1 cellular context compared by ENCODE assay signal in the genomic region with DNA sequence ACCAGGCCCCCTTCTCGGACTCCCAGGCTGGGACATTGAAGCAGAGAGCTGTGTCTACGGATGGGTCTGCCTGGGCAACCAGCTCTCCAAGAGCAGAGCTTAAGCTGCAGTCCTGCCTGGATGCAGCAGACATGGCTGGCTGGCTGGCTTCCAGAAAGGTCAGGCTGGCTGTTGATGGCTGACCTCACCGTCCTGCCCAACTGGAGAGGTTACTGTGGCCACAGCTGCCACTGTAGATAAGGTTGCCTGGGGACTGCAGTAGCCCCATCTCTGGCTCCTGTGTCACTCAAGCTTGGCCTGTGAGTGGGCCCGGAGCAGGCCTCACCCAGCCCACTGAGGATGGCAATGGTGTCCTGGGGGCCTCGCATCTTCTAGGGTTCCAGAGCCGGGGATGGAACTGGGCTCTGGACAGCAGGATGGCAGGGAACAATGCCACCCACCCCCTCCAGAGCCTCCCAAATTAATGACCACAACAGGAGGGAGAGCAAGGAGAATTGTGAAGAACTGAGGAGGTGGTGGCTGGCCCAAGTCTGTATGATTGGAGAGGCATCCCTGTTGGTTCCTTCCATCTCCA.
TF ChIP-seq lines count a peak whose summit lies in the region.

No MANE protein-coding gene starts in this region.

TF ChIP-seq in K562, 482 proteins besides CTCF, POLR2A, EP300 and RAD21 (continued from another document and continues in another):
- TF ChIP-seq, protein P1, sequence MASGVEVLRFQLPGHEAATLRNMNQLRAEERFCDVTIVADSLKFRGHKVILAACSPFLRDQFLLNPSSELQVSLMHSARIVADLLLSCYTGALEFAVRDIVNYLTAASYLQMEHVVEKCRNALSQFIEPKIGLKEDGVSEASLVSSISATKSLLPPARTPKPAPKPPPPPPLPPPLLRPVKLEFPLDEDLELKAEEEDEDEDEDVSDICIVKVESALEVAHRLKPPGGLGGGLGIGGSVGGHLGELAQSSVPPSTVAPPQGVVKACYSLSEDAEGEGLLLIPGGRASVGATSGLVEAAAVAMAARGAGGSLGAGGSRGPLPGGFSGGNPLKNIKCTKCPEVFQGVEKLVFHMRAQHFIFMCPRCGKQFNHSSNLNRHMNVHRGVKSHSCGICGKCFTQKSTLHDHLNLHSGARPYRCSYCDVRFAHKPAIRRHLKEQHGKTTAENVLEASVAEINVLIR (CRISPR knock-in tag; IDR thresholded peaks at IDR 0.05), result peak; percentile 57; the same call in 1 of the 2 replicates
- TF ChIP-seq EGR1 (conservative IDR thresholded peaks at IDR 0.05), result peak; percentile 36
- TF ChIP-seq NRF1 (conservative IDR thresholded peaks at IDR 0.05 in 1 of 2, IDR thresholded peaks at IDR 0.05 in 1 of 2), result peak in 1 of 2 experiments; percentile 58; a peak in 3 of 4 replicates
- TF ChIP-seq CREM (IDR thresholded peaks at IDR 0.05; ENCODE audit: low read depth), result peak; percentile 84
- no peak for TF ChIP-seq HDAC8 (tag; IDR thresholded peaks at IDR 0.05)
- TF ChIP-seq MYBL2 (IDR thresholded peaks at IDR 0.05; ENCODE audit: low read depth), result no peak
- TF ChIP-seq MYBL2 (CRISPR knock-in tag; IDR thresholded peaks at IDR 0.05; ENCODE audit: borderline replicate concordance), result no peak
- no peak for TF ChIP-seq SPI1 (IDR thresholded peaks at IDR 0.05; ENCODE audit: borderline replicate concordance, low read depth, low read length)
- TF ChIP-seq SMAD2 (IDR thresholded peaks at IDR 0.05; ENCODE audit: low read depth, low read length), result no peak
- no peak for TF ChIP-seq BRD4 (IDR thresholded peaks at IDR 0.05)
- TF ChIP-seq ZNF140 (CRISPR knock-in tag; IDR thresholded peaks at IDR 0.05), result no peak
- no peak for TF ChIP-seq BRF1 (IDR thresholded peaks at IDR 0.05; ENCODE audit: borderline replicate concordance, extremely low read depth, insufficient read length)
- TF ChIP-seq KLF13 (tag; IDR thresholded peaks at IDR 0.05; ENCODE audit: borderline replicate concordance, low read depth), result no peak
- TF ChIP-seq GABPB1 (CRISPR knock-in tag; IDR thresholded peaks at IDR 0.05), result peak; percentile 62; the same call in 1 of the 2 replicates
- TF ChIP-seq RHOXF2B (CRISPR knock-in tag; conservative IDR thresholded peaks at IDR 0.05), result no peak
- TF ChIP-seq SNIP1 (IDR thresholded peaks at IDR 0.05; ENCODE audit: low read depth), result no peak
- TF ChIP-seq, protein P2, sequence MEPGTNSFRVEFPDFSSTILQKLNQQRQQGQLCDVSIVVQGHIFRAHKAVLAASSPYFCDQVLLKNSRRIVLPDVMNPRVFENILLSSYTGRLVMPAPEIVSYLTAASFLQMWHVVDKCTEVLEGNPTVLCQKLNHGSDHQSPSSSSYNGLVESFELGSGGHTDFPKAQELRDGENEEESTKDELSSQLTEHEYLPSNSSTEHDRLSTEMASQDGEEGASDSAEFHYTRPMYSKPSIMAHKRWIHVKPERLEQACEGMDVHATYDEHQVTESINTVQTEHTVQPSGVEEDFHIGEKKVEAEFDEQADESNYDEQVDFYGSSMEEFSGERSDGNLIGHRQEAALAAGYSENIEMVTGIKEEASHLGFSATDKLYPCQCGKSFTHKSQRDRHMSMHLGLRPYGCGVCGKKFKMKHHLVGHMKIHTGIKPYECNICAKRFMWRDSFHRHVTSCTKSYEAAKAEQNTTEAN (CRISPR knock-in tag; IDR thresholded peaks at IDR 0.05), result no peak
- peak; percentile 92 for TF ChIP-seq KLF16 (IDR thresholded peaks at IDR 0.05)
- TF ChIP-seq NONO (IDR thresholded peaks at IDR 0.05; ENCODE audit: low read depth in 2 of 2, low read length in 1 of 2), result peak in 1 of 2 experiments; percentile 86; a peak in 2 of 4 replicates
- TF ChIP-seq, protein P3, sequence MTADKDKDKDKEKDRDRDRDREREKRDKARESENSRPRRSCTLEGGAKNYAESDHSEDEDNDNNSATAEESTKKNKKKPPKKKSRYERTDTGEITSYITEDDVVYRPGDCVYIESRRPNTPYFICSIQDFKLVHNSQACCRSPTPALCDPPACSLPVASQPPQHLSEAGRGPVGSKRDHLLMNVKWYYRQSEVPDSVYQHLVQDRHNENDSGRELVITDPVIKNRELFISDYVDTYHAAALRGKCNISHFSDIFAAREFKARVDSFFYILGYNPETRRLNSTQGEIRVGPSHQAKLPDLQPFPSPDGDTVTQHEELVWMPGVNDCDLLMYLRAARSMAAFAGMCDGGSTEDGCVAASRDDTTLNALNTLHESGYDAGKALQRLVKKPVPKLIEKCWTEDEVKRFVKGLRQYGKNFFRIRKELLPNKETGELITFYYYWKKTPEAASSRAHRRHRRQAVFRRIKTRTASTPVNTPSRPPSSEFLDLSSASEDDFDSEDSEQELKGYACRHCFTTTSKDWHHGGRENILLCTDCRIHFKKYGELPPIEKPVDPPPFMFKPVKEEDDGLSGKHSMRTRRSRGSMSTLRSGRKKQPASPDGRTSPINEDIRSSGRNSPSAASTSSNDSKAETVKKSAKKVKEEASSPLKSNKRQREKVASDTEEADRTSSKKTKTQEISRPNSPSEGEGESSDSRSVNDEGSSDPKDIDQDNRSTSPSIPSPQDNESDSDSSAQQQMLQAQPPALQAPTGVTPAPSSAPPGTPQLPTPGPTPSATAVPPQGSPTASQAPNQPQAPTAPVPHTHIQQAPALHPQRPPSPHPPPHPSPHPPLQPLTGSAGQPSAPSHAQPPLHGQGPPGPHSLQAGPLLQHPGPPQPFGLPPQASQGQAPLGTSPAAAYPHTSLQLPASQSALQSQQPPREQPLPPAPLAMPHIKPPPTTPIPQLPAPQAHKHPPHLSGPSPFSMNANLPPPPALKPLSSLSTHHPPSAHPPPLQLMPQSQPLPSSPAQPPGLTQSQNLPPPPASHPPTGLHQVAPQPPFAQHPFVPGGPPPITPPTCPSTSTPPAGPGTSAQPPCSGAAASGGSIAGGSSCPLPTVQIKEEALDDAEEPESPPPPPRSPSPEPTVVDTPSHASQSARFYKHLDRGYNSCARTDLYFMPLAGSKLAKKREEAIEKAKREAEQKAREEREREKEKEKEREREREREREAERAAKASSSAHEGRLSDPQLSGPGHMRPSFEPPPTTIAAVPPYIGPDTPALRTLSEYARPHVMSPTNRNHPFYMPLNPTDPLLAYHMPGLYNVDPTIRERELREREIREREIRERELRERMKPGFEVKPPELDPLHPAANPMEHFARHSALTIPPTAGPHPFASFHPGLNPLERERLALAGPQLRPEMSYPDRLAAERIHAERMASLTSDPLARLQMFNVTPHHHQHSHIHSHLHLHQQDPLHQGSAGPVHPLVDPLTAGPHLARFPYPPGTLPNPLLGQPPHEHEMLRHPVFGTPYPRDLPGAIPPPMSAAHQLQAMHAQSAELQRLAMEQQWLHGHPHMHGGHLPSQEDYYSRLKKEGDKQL (CRISPR knock-in tag; IDR thresholded peaks at IDR 0.05; ENCODE audit: borderline replicate concordance), result no peak
- TF ChIP-seq ZKSCAN3 (CRISPR knock-in tag; IDR thresholded peaks at IDR 0.05), result no peak
- peak; percentile 91 for TF ChIP-seq SOX6 (IDR thresholded peaks at IDR 0.05)
- peak; percentile 92 for TF ChIP-seq CCNT2 (IDR thresholded peaks at IDR 0.05; ENCODE audit: borderline replicate concordance, extremely low read depth, insufficient read length, low read depth, low read length)
- no peak for TF ChIP-seq ZNF445 (CRISPR knock-in tag; IDR thresholded peaks at IDR 0.05; ENCODE audit: low read depth)
- peak; percentile 49; the same call in 1 of the 2 replicates for TF ChIP-seq SMAD3 (CRISPR knock-in tag; conservative IDR thresholded peaks at IDR 0.05)
- TF ChIP-seq, protein P4, sequence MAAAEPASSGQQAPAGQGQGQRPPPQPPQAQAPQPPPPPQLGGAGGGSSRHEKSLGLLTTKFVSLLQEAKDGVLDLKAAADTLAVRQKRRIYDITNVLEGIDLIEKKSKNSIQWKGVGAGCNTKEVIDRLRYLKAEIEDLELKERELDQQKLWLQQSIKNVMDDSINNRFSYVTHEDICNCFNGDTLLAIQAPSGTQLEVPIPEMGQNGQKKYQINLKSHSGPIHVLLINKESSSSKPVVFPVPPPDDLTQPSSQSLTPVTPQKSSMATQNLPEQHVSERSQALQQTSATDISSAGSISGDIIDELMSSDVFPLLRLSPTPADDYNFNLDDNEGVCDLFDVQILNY (CRISPR knock-in tag; IDR thresholded peaks at IDR 0.05), result no peak
- no peak for TF ChIP-seq CEBPB (tag; IDR thresholded peaks at IDR 0.05)
- no peak for TF ChIP-seq POLR2B (IDR thresholded peaks at IDR 0.05; ENCODE audit: low read depth, partially characterized antibody)
- peak; percentile 55; the same call in 1 of the 2 replicates for TF ChIP-seq KLF6 (CRISPR knock-in tag; IDR thresholded peaks at IDR 0.05; ENCODE audit: borderline replicate concordance)
- no peak for TF ChIP-seq FOXK1 (CRISPR knock-in tag; IDR thresholded peaks at IDR 0.05; ENCODE audit: borderline replicate concordance)
- no peak for TF ChIP-seq POLR3A (IDR thresholded peaks at IDR 0.05; ENCODE audit: borderline replicate concordance, extremely low read depth, insufficient read depth, insufficient read length)
- peak; percentile 95 for TF ChIP-seq MTA2 (IDR thresholded peaks at IDR 0.05; ENCODE audit: low read depth)
- 0 out of 2 replicates have a peak, but pooled peaks have one; percentile 76 for TF ChIP-seq ZNF766 (CRISPR knock-in tag; conservative IDR thresholded peaks at IDR 0.05)
- 0 out of 4 replicates have a peak, but pooled peaks of 1 of the 2 experiments have one; percentile 52 for TF ChIP-seq ETV6 (IDR thresholded peaks at IDR 0.05; ENCODE audit: borderline replicate concordance in 1 of 2, low read depth in 2 of 2, low read length in 1 of 2)
- TF ChIP-seq ETV6 (CRISPR knock-in tag; IDR thresholded peaks at IDR 0.05; ENCODE audit: borderline replicate concordance), result no peak
- TF ChIP-seq ZNF175 (CRISPR knock-in tag; IDR thresholded peaks at IDR 0.05; ENCODE audit: low read depth), result no peak
- TF ChIP-seq, protein P5, sequence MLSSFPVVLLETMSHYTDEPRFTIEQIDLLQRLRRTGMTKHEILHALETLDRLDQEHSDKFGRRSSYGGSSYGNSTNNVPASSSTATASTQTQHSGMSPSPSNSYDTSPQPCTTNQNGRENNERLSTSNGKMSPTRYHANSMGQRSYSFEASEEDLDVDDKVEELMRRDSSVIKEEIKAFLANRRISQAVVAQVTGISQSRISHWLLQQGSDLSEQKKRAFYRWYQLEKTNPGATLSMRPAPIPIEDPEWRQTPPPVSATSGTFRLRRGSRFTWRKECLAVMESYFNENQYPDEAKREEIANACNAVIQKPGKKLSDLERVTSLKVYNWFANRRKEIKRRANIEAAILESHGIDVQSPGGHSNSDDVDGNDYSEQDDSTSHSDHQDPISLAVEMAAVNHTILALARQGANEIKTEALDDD (IDR thresholded peaks at IDR 0.05), result no peak; the same call in 1 of the 2 replicates
- peak; percentile 90 for TF ChIP-seq JUN (IDR thresholded peaks at IDR 0.05; ENCODE audit: borderline replicate concordance, low read depth, low read length)
- 0 out of 2 replicates have a peak, but pooled peaks have one; percentile 22 for TF ChIP-seq JUN (CRISPR knock-in tag; IDR thresholded peaks at IDR 0.05; ENCODE audit: borderline replicate concordance)
- no peak for TF ChIP-seq KAT7 (CRISPR knock-in tag; IDR thresholded peaks at IDR 0.05; ENCODE audit: borderline replicate concordance)
- TF ChIP-seq ZNF384 (IDR thresholded peaks at IDR 0.05; ENCODE audit: low read depth, low read length), result no peak
- no peak for TF ChIP-seq FOXJ2 (tag; IDR thresholded peaks at IDR 0.05)
- TF ChIP-seq HNRNPUL1 (IDR thresholded peaks at IDR 0.05; ENCODE audit: low read length), result no peak
- TF ChIP-seq ARNT (IDR thresholded peaks at IDR 0.05), result peak; percentile 63 to 75; a peak in 2 of 4 replicates
- TF ChIP-seq ARHGAP35 (IDR thresholded peaks at IDR 0.05; ENCODE audit: partially characterized antibody), result no peak
- TF ChIP-seq HDAC1 (IDR thresholded peaks at IDR 0.05), result peak in 1 of 2 experiments; percentile 70; a peak in 1 of 4 replicates
- TF ChIP-seq, protein P6, sequence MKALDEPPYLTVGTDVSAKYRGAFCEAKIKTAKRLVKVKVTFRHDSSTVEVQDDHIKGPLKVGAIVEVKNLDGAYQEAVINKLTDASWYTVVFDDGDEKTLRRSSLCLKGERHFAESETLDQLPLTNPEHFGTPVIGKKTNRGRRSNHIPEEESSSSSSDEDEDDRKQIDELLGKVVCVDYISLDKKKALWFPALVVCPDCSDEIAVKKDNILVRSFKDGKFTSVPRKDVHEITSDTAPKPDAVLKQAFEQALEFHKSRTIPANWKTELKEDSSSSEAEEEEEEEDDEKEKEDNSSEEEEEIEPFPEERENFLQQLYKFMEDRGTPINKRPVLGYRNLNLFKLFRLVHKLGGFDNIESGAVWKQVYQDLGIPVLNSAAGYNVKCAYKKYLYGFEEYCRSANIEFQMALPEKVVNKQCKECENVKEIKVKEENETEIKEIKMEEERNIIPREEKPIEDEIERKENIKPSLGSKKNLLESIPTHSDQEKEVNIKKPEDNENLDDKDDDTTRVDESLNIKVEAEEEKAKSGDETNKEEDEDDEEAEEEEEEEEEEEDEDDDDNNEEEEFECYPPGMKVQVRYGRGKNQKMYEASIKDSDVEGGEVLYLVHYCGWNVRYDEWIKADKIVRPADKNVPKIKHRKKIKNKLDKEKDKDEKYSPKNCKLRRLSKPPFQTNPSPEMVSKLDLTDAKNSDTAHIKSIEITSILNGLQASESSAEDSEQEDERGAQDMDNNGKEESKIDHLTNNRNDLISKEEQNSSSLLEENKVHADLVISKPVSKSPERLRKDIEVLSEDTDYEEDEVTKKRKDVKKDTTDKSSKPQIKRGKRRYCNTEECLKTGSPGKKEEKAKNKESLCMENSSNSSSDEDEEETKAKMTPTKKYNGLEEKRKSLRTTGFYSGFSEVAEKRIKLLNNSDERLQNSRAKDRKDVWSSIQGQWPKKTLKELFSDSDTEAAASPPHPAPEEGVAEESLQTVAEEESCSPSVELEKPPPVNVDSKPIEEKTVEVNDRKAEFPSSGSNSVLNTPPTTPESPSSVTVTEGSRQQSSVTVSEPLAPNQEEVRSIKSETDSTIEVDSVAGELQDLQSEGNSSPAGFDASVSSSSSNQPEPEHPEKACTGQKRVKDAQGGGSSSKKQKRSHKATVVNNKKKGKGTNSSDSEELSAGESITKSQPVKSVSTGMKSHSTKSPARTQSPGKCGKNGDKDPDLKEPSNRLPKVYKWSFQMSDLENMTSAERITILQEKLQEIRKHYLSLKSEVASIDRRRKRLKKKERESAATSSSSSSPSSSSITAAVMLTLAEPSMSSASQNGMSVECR (CRISPR knock-in tag; IDR thresholded peaks at IDR 0.05), result 0 out of 2 replicates have a peak, but pooled peaks have one; percentile 18
- TF ChIP-seq WHSC1 (IDR thresholded peaks at IDR 0.05; ENCODE audit: low read length), result no peak
- no peak for TF ChIP-seq NFYB (IDR thresholded peaks at IDR 0.05; ENCODE audit: extremely low read depth, insufficient read length)
